Comparison of ENCODE assay signal across 8 cellular contexts in genomic region chr11:119144825-119145476, GRCh38. TPM values are rescaled to one million over a fixed set of nuclear protein-coding genes. Genes with fewer than 3 reads are reported as not detected.
DNase-seq lines count a peak whose midpoint lies in the region; ATAC-seq, FAIRE-seq and TF ChIP-seq lines count a peak whose summit lies in the region.

No MANE protein-coding gene starts in this region.

- H3K4me1 ChIP-seq in suprapubic skin = peaks cover 23% of the 10 kb centered on the region

- TF ChIP-seq CTCF in progenitor cell of endocrine pancreas (IDR thresholded peaks at IDR 0.05; ENCODE audit: unreplicated experiment) = peak; percentile 59
- peak in 1 of 2 donors; percentile 71 for TF ChIP-seq CTCF in suprapubic skin (IDR thresholded peaks at IDR 0.05)

- H3K27ac Mint-ChIP-seq in activated T-helper 17 cell treated with anti-CD3 and anti-CD28 coated beads, Interleukin-2, amount 50 U/mL, for 72 hours = no peak overlapping the region
- H3K27ac Mint-ChIP-seq in progenitor cell of endocrine pancreas = no peak overlapping the region

- no peaks in the 10 kb centered on the region for H3K4me1 Mint-ChIP-seq in activated T-helper 17 cell treated with anti-CD3 and anti-CD28 coated beads, Interleukin-2, amount 50 U/mL, for 72 hours
- no peaks in the 10 kb centered on the region for H3K4me1 Mint-ChIP-seq in progenitor cell of endocrine pancreas (ENCODE audit: low read depth)

- intact Hi-C loops in head of caudate nucleus (cut with DNase I) = no loop called here

- DNase-seq in DMS153 (lab: John Stamatoyannopoulos, UW) (peak; percentile 68), H54 (ENCODE audit: insufficient read length, low spot score) (peak; percentile 83), NCI-H510A (lab: John Stamatoyannopoulos, UW) (peak; percentile 44), head of caudate nucleus (peak in 28 of 42 donors; percentile 18 to 75 (median 37)), progenitor cell of endocrine pancreas (ENCODE audit: low spot score, unreplicated experiment) (peak; percentile 42), suprapubic skin (ENCODE audit: low spot score in 2 of 2) (no peak)

- H3K36me3 ChIP-seq in suprapubic skin = no peaks in the 10 kb centered on the region

- ATAC-seq in activated T-helper 17 cell treated with anti-CD3 and anti-CD28 coated beads, Interleukin-2, amount 50 U/mL, for 72 hours (replicated peaks) = peak; percentile 51
- ATAC-seq in HG02588 (IDR thresholded peaks at IDR 0.05; ENCODE audit: unreplicated experiment) = no peak

- WGBS in suprapubic skin = 17% methylated on average over 7 of the region's 7 CpGs

- no peaks in the 10 kb centered on the region for H3K9me3 Mint-ChIP-seq in activated T-helper 17 cell treated with anti-CD3 and anti-CD28 coated beads, Interleukin-2, amount 50 U/mL, for 72 hours
- no peaks in the 10 kb centered on the region for H3K9me3 Mint-ChIP-seq in progenitor cell of endocrine pancreas (ENCODE audit: low read depth)

- H3K4me3 ChIP-seq in suprapubic skin = no peak overlapping the region

- H3K27me3 ChIP-seq in suprapubic skin = peaks cover 35% of the 10 kb centered on the region

- H3K27me3 Mint-ChIP-seq in activated T-helper 17 cell treated with anti-CD3 and anti-CD28 coated beads, Interleukin-2, amount 50 U/mL, for 72 hours = peaks cover 31% of the 10 kb centered on the region
- H3K27me3 Mint-ChIP-seq in progenitor cell of endocrine pancreas = peaks cover 49% of the 10 kb centered on the region

- H3K4me3 Mint-ChIP-seq in activated T-helper 17 cell treated with anti-CD3 and anti-CD28 coated beads, Interleukin-2, amount 50 U/mL, for 72 hours = no peak overlapping the region
- no peak overlapping the region for H3K4me3 Mint-ChIP-seq in progenitor cell of endocrine pancreas (ENCODE audit: low read depth)

- no peaks in the 10 kb centered on the region for H3K9me3 ChIP-seq in suprapubic skin

- H3K27ac ChIP-seq in suprapubic skin = no peak overlapping the region

- no peak for FAIRE-seq in H54 (lab: Jason Lieb, UNC)

- TF ChIP-seq POLR2A in H54 (IDR thresholded peaks at IDR 0.05; ENCODE audit: low read depth, low read length) (no peak), suprapubic skin (IDR thresholded peaks at IDR 0.05) (no peak)

- no peaks in the 10 kb centered on the region for H3K36me3 Mint-ChIP-seq in activated T-helper 17 cell treated with anti-CD3 and anti-CD28 coated beads, Interleukin-2, amount 50 U/mL, for 72 hours (ENCODE audit: low read depth)
- H3K36me3 Mint-ChIP-seq in progenitor cell of endocrine pancreas (ENCODE audit: insufficient read depth) = no peaks in the 10 kb centered on the region

- no peak for TF ChIP-seq EP300 in suprapubic skin (IDR thresholded peaks at IDR 0.05)

RNA-seq across cellular contexts. Expression of gene ABCG4, which starts 3.9 kb away (rescaled TPM):
- not detected for total RNA-seq in activated T-helper 17 cell treated with anti-CD3 and anti-CD28 coated beads, Interleukin-2, amount 50 U/mL, for 72 hours
- total RNA-seq in progenitor cell of endocrine pancreas (0.53 and 0.78 TPM in 2 replicates), suprapubic skin (1 to 10 TPM in 2 of 4 donors, under 1 TPM in 2; 0.26 to 1.6 (median 0.73) TPM)

RNA-seq across cellular contexts. Expression of gene HINFP, which starts 23.6 kb away (rescaled TPM):
- 10 to 100 TPM; 41.6 to 47.5 TPM for total RNA-seq in activated T-helper 17 cell treated with anti-CD3 and anti-CD28 coated beads, Interleukin-2, amount 50 U/mL, for 72 hours
- 48.7 and 52.2 TPM in 2 replicates for total RNA-seq in progenitor cell of endocrine pancreas
- total RNA-seq in suprapubic skin = 10 to 100 TPM; 16.1 to 45.1 (median 26.7) TPM

RNA-seq across cellular contexts. Expression of gene NLRX1, which starts 23.6 kb away (rescaled TPM):
- total RNA-seq in activated T-helper 17 cell treated with anti-CD3 and anti-CD28 coated beads, Interleukin-2, amount 50 U/mL, for 72 hours = 10 to 100 TPM in 1 of 2 donors, 1 to 10 TPM in 1; 9.7 to 10.3 TPM
- 14.7 and 15.9 TPM in 2 replicates for total RNA-seq in progenitor cell of endocrine pancreas
- total RNA-seq in suprapubic skin = 10 to 100 TPM; 20.7 to 31.5 (median 30.4) TPM

RNA-seq across cellular contexts. Expression of gene C2CD2L, which starts 37.8 kb away (rescaled TPM):
- 10 to 100 TPM; 16.5 to 26.4 TPM for total RNA-seq in activated T-helper 17 cell treated with anti-CD3 and anti-CD28 coated beads, Interleukin-2, amount 50 U/mL, for 72 hours
- total RNA-seq in progenitor cell of endocrine pancreas = 7.2 and 7.3 TPM in 2 replicates
- total RNA-seq in suprapubic skin = 10 to 100 TPM; 20.1 to 25.9 (median 21.5) TPM

RNA-seq across cellular contexts. Expression of gene NHERF4, which starts 40.3 kb away (rescaled TPM):
- under 1 TPM in 1 of 2 donors, not detected in 1; 0.19 TPM for total RNA-seq in activated T-helper 17 cell treated with anti-CD3 and anti-CD28 coated beads, Interleukin-2, amount 50 U/mL, for 72 hours
- total RNA-seq in progenitor cell of endocrine pancreas = 6.2 and 6.3 TPM in 2 replicates
- total RNA-seq in suprapubic skin = 1 to 10 TPM in 1 of 4 donors, under 1 TPM in 2, not detected in 1; 0.68 to 1.1 (median 0.87) TPM

Comparison
In these comparisons a context has a peak if more than half of its experiments do, and no peak if none do; other contexts are left out.
1. DNase-seq: peak in DMS153 (single experiment), H54 (single experiment), NCI-H510A (single experiment), head of caudate nucleus (28 of 42) and progenitor cell of endocrine pancreas (single experiment); none in suprapubic skin (0 of 2).